Comparison of ENCODE assay signal across 1 cellular context in genomic region chr14:105005329-105005928, GRCh38.
TF ChIP-seq lines count a peak whose summit lies in the region.

No MANE protein-coding gene starts in this region.

TF ChIP-seq in HepG2, 621 proteins besides CTCF, POLR2A, EP300 and RAD21:
- TF ChIP-seq SRSF9 (IDR thresholded peaks at IDR 0.05; ENCODE audit: borderline replicate concordance, insufficient read depth, low read depth, low read length, poor library complexity, severe bottlenecking) = no peak
- no peak for TF ChIP-seq CC2D1A (CRISPR knock-in tag; IDR thresholded peaks at IDR 0.05)
